Comparison of ENCODE assay signal across 1 cellular context in genomic region chr1:64948216-64948615, GRCh38.
A peak's percentile ranks its signal among the peaks of the same experiment; 100 is the strongest.
TF ChIP-seq lines count a peak whose summit lies in the region.

No MANE protein-coding gene starts in this region.

TF ChIP-seq in K562, 482 proteins besides CTCF, POLR2A, EP300 and RAD21:
- TF ChIP-seq, protein P1, sequence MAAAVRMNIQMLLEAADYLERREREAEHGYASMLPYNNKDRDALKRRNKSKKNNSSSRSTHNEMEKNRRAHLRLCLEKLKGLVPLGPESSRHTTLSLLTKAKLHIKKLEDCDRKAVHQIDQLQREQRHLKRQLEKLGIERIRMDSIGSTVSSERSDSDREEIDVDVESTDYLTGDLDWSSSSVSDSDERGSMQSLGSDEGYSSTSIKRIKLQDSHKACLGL (CRISPR knock-in tag; IDR thresholded peaks at IDR 0.05; ENCODE audit: borderline replicate concordance, poor library complexity, severe bottlenecking), result no peak
- TF ChIP-seq ZNF395 (CRISPR knock-in tag; IDR thresholded peaks at IDR 0.05) (no peak), ZKSCAN8 (CRISPR knock-in tag; IDR thresholded peaks at IDR 0.05) (no peak), PTBP1 (IDR thresholded peaks at IDR 0.05; ENCODE audit: low read depth, low read length) (no peak), PHF20 (IDR thresholded peaks at IDR 0.05; ENCODE audit: partially characterized antibody) (no peak), HDAC8 (tag; IDR thresholded peaks at IDR 0.05) (0 out of 2 replicates have a peak, but pooled peaks have one; percentile 28), ZKSCAN3 (CRISPR knock-in tag; IDR thresholded peaks at IDR 0.05) (no peak), ZNF778 (CRISPR knock-in tag; IDR thresholded peaks at IDR 0.05) (no peak), FOXM1 (IDR thresholded peaks at IDR 0.05; ENCODE audit: low read depth) (no peak), FOXM1 (CRISPR knock-in tag; IDR thresholded peaks at IDR 0.05; ENCODE audit: low read depth) (no peak), ELF1 (tag; IDR thresholded peaks at IDR 0.05) (0 out of 2 replicates have a peak, but pooled peaks have one; percentile 20), RNF2 (IDR thresholded peaks at IDR 0.05) (no peak)
- TF ChIP-seq, protein P2, sequence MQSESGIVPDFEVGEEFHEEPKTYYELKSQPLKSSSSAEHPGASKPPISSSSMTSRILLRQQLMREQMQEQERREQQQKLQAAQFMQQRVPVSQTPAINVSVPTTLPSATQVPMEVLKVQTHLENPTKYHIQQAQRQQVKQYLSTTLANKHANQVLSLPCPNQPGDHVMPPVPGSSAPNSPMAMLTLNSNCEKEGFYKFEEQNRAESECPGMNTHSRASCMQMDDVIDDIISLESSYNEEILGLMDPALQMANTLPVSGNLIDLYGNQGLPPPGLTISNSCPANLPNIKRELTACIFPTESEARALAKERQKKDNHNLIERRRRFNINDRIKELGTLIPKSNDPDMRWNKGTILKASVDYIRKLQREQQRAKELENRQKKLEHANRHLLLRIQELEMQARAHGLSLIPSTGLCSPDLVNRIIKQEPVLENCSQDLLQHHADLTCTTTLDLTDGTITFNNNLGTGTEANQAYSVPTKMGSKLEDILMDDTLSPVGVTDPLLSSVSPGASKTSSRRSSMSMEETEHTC (IDR thresholded peaks at IDR 0.05), result no peak
- TF ChIP-seq, protein P3, sequence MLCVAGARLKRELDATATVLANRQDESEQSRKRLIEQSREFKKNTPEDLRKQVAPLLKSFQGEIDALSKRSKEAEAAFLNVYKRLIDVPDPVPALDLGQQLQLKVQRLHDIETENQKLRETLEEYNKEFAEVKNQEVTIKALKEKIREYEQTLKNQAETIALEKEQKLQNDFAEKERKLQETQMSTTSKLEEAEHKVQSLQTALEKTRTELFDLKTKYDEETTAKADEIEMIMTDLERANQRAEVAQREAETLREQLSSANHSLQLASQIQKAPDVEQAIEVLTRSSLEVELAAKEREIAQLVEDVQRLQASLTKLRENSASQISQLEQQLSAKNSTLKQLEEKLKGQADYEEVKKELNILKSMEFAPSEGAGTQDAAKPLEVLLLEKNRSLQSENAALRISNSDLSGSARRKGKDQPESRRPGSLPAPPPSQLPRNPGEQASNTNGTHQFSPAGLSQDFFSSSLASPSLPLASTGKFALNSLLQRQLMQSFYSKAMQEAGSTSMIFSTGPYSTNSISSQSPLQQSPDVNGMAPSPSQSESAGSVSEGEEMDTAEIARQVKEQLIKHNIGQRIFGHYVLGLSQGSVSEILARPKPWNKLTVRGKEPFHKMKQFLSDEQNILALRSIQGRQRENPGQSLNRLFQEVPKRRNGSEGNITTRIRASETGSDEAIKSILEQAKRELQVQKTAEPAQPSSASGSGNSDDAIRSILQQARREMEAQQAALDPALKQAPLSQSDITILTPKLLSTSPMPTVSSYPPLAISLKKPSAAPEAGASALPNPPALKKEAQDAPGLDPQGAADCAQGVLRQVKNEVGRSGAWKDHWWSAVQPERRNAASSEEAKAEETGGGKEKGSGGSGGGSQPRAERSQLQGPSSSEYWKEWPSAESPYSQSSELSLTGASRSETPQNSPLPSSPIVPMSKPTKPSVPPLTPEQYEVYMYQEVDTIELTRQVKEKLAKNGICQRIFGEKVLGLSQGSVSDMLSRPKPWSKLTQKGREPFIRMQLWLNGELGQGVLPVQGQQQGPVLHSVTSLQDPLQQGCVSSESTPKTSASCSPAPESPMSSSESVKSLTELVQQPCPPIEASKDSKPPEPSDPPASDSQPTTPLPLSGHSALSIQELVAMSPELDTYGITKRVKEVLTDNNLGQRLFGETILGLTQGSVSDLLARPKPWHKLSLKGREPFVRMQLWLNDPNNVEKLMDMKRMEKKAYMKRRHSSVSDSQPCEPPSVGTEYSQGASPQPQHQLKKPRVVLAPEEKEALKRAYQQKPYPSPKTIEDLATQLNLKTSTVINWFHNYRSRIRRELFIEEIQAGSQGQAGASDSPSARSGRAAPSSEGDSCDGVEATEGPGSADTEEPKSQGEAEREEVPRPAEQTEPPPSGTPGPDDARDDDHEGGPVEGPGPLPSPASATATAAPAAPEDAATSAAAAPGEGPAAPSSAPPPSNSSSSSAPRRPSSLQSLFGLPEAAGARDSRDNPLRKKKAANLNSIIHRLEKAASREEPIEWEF (CRISPR knock-in tag; IDR thresholded peaks at IDR 0.05), result no peak
TF ChIP-seq in K562: peak in this region for 2.
